1 cellular context compared by ENCODE assay signal in the genomic region with DNA sequence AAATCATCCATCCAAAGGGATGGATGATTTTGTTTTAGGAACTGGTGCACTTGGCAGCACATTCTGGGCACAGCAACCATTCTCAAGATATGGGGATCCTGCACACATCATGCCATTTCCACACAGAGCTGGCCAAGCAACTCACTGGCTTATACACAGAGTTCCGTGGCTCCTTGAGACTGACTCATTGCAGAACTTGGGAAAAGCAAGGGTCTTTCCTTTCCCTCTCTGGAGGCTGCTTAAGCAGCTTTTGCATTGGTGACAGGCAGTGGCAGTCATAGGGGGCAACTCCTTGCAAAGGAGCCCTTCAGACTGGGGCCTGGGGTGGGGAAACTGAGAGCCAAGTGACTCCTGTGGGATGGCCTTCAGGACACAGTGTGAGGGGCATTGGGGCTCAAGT.
TF ChIP-seq lines count a peak whose summit lies in the region.

No MANE protein-coding gene starts in this region.

TF ChIP-seq in IMR-90, 13 proteins besides CTCF, POLR2A, EP300 and RAD21:
- TF ChIP-seq MAFK (IDR thresholded peaks at IDR 0.05; ENCODE audit: low read depth, low read length) (no peak), CHD1 (IDR thresholded peaks at IDR 0.05; ENCODE audit: low read depth, low read length) (no peak), MAZ (IDR thresholded peaks at IDR 0.05; ENCODE audit: borderline replicate concordance, low read depth, low read length) (no peak), BHLHE40 (IDR thresholded peaks at IDR 0.05; ENCODE audit: low read depth, low read length) (no peak), FOS (IDR thresholded peaks at IDR 0.05; ENCODE audit: low read depth, low read length) (no peak), CEBPB (IDR thresholded peaks at IDR 0.05; ENCODE audit: low read depth, low read length) (no peak), MXI1 (IDR thresholded peaks at IDR 0.05; ENCODE audit: borderline replicate concordance, low read depth, low read length) (no peak), RFX5 (IDR thresholded peaks at IDR 0.05; ENCODE audit: low read depth, low read length) (no peak), RCOR1 (IDR thresholded peaks at IDR 0.05; ENCODE audit: insufficient replicate concordance, low read length) (no peak), SMC3 (IDR thresholded peaks at IDR 0.05; ENCODE audit: low read depth, low read length) (no peak), NFE2L2 (IDR thresholded peaks at IDR 0.05; ENCODE audit: low read depth, low read length) (no peak)
- TF ChIP-seq, protein P1, sequence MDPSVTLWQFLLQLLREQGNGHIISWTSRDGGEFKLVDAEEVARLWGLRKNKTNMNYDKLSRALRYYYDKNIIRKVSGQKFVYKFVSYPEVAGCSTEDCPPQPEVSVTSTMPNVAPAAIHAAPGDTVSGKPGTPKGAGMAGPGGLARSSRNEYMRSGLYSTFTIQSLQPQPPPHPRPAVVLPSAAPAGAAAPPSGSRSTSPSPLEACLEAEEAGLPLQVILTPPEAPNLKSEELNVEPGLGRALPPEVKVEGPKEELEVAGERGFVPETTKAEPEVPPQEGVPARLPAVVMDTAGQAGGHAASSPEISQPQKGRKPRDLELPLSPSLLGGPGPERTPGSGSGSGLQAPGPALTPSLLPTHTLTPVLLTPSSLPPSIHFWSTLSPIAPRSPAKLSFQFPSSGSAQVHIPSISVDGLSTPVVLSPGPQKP (IDR thresholded peaks at IDR 0.05; ENCODE audit: borderline replicate concordance, low read depth, low read length) = no peak
- TF ChIP-seq, protein P2, sequence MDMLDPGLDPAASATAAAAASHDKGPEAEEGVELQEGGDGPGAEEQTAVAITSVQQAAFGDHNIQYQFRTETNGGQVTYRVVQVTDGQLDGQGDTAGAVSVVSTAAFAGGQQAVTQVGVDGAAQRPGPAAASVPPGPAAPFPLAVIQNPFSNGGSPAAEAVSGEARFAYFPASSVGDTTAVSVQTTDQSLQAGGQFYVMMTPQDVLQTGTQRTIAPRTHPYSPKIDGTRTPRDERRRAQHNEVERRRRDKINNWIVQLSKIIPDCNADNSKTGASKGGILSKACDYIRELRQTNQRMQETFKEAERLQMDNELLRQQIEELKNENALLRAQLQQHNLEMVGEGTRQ (IDR thresholded peaks at IDR 0.05; ENCODE audit: low read depth, low read length) = no peak
